8 cellular contexts compared by ENCODE assay signal in genomic region chr3:17151598-17152373, GRCh38.
DNase-seq lines count a peak whose midpoint lies in the region; ATAC-seq and TF ChIP-seq lines count a peak whose summit lies in the region.

No MANE protein-coding gene starts in this region.

- H3K27me3 Mint-ChIP-seq in endodermal cell (ENCODE audit: insufficient read depth) = no peaks in the 10 kb centered on the region

- H3K27me3 ChIP-seq in ovary = no peaks in the 10 kb centered on the region
- no peaks in the 10 kb centered on the region for H3K27me3 ChIP-seq in endodermal cell (ENCODE audit: control insufficient read depth, insufficient read depth, low read length, poor library complexity, severe bottlenecking)

- DNase-seq in GM19240 (ENCODE audit: insufficient read length, low spot score) = peak; percentile 92
- DNase-seq in activated CD4-positive, alpha-beta T cell treated with anti-CD3 and anti-CD28 coated beads, Interleukin-2, amount 50 U/mL, for 1 hour = peak; percentile 62
- DNase-seq in kidney tubule cell (ENCODE audit: low spot score) = peak; percentile 49
- DNase-seq in stimulated activated naive CD4-positive, alpha-beta T cell treated with Interleukin-2 at 50 U/mL for 16 hours (lab: John Stamatoyannopoulos, UW) = peak; percentile 87
- DNase-seq in ovary = no peak
- DNase-seq in endodermal cell = no peak
- no peak for DNase-seq in NCI-H774 (lab: John Stamatoyannopoulos, UW)

- H3K4me1 ChIP-seq in ovary (ENCODE audit: insufficient read depth) (no peaks in the 10 kb centered on the region), endodermal cell (ENCODE audit: control insufficient read depth, insufficient read depth, low read length) (no peaks in the 10 kb centered on the region)

- peaks cover 39% of the 10 kb centered on the region for H3K36me3 Mint-ChIP-seq in endodermal cell (ENCODE audit: low read depth)

- H3K4me3 ChIP-seq in ovary (no peak overlapping the region), endodermal cell (ENCODE audit: low read length) (no peak overlapping the region)

- TF ChIP-seq CTCF in ovary (IDR thresholded peaks at IDR 0.05) (no peak), endodermal cell (conservative IDR thresholded peaks at IDR 0.05) (no peak)

- H3K36me3 ChIP-seq in ovary = no peaks in the 10 kb centered on the region
- peaks cover 8% of the 10 kb centered on the region for H3K36me3 ChIP-seq in endodermal cell (ENCODE audit: control insufficient read depth, insufficient read depth, low read length)

- H3K9ac ChIP-seq in endodermal cell (ENCODE audit: extremely low read depth, low read length, poor library complexity, severe bottlenecking) = no peak overlapping the region

- no peaks in the 10 kb centered on the region for H3K4me1 Mint-ChIP-seq in endodermal cell

- H3K9me3 ChIP-seq in ovary = peaks cover 0 to 15% of the 10 kb centered on the region in 2 donors
- peaks cover 10% of the 10 kb centered on the region for H3K9me3 ChIP-seq in endodermal cell (ENCODE audit: control insufficient read depth, low read length)

- H3K9me3 Mint-ChIP-seq in endodermal cell = peaks cover 11% of the 10 kb centered on the region

- WGBS in ovary, 3 donors = 88 to 93% (median 89%) methylated on average over 15 to 16 of the region's 16 CpGs
- WGBS in endodermal cell (ENCODE audit: insufficient coverage in 1 of 2, insufficient read length in 1 of 2), 2 experiments = 91 to 93% methylated on average over 10 to 16 of the region's 16 CpGs

- no peak for TF ChIP-seq EP300 in ovary (IDR thresholded peaks at IDR 0.05)

- H3K27ac ChIP-seq in ovary (no peak overlapping the region), endodermal cell (ENCODE audit: low read depth, low read length) (no peak overlapping the region)

- peak; percentile 97 for ATAC-seq in HG03175 (IDR thresholded peaks at IDR 0.05; ENCODE audit: unreplicated experiment)

- H3K27ac Mint-ChIP-seq in endodermal cell = no peak overlapping the region

- intact Hi-C loops in ovary (cut with DNase I) = no loop called here

- no peak for TF ChIP-seq POLR2A in ovary (IDR thresholded peaks at IDR 0.05)

- H3K4me3 Mint-ChIP-seq in endodermal cell = no peak overlapping the region

Comparison
In these comparisons a context has a peak if more than half of its experiments do, and no peak if none do; other contexts are left out.
1. DNase-seq: peak in GM19240 (single experiment), activated CD4-positive, alpha-beta T cell treated with anti-CD3 and anti-CD28 coated beads, Interleukin-2, amount 50 U/mL, for 1 hour (single experiment), kidney tubule cell (single experiment) and stimulated activated naive CD4-positive, alpha-beta T cell treated with Interleukin-2 at 50 U/mL for 16 hours (single experiment); none in ovary (0 of 5), endodermal cell (single experiment) and NCI-H774 (single experiment).